ENCODE assay signal across 22 cellular contexts in the genomic region with DNA sequence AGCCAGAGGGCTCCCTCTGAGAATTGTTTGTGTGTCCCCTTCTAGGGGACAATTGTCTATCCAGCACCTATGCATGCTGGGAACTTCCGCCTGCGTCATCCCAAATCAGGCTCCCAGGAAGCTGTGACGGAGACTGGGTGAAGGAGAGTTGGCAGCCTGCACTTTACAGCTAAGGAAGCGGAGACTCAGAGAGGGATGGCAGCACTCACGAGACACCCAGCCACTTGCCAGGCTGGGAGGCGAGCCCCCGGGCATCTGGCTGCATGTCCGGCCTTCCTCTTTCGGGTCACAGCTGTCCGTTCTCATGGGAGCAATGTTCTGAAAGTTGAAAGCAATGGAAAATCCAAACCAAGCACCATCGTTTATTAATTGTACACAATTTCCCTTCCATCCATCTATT. TPM values are rescaled to one million over a fixed set of nuclear protein-coding genes. Genes with fewer than 3 reads are reported as not detected.
DNase-seq lines count a peak whose midpoint lies in the region; ATAC-seq, FAIRE-seq and TF ChIP-seq lines count a peak whose summit lies in the region.
"Had no signal": no experiment of that assay in that cellular context is flagged by ENCODE, and none has a peak within 500 bp of the region (broad histone marks: within the 10 kb centered on the region; RNA-seq: fewer than 3 reads in every experiment).

No MANE protein-coding gene starts in this region.

- H3K27ac Mint-ChIP-seq in type B pancreatic cell: no peak overlapping the region
- H3K27ac Mint-ChIP-seq: CD4-positive, alpha-beta T cell; IgD-negative memory B cell had no signal

- no peaks in the 10 kb centered on the region for H4K20me1 ChIP-seq in K562 (replicated peaks; ENCODE audit: control insufficient read depth, insufficient read depth, low read length)

- 1% methylated on average over 11 of the region's 11 CpGs for WGBS in K562 (ENCODE audit: insufficient coverage, low coverage, missing lambda C conversion rate)

- H3K4me2 ChIP-seq in K562 (ENCODE audit: insufficient read depth, low read length): peak overlapping the region; percentile 13

- DNase-seq in activated CD8-positive, alpha-beta memory T cell treated with anti-CD3 and anti-CD28 coated beads, Interleukin-2, amount 50 U/mL, for 48 hours: peak; percentile 13
- no peak for DNase-seq in activated CD8-positive, alpha-beta memory T cell treated with anti-CD3 and anti-CD28 coated beads, Interleukin-2, amount 50 U/mL, for 4 hours
- DNase-seq in K562 (ENCODE audit: extremely low read depth in 1 of 4, low spot score in 3 of 4) (no peak), islet precursor cell (peak; percentile 21), type B pancreatic cell (ENCODE audit: extremely low spot score, unreplicated experiment) (peak; percentile 16), NCI-H1417 treated with DMSO at 0.1 percent for 48 hours (lab: John Stamatoyannopoulos, UW) (no peak)
- DNase-seq: AML-193; C1 segment of cervical spinal cord; Calu3; CD4-positive, alpha-beta T cell; DMS 273 treated with DMSO at 0.1 percent for 48 hours; DMS79; GOT3 had no signal

- H3K27me3 ChIP-seq in K562 (ENCODE audit: control insufficient read depth in 2 of 2, insufficient read depth in 2 of 2, low read length in 2 of 2): peaks cover 0 to 18% of the 10 kb centered on the region in 2 experiments; a peak in 2 of 5 replicates

- no TSS peak for BruUV-seq in K562 (replicated peaks; lab: Mats Ljungman, UMichigan)

- H3K4me3 Mint-ChIP-seq in type B pancreatic cell: no peak overlapping the region
- H3K4me3 Mint-ChIP-seq: CD4-positive, alpha-beta T cell; IgD-negative memory B cell had no signal

- TF ChIP-seq RAD21 in K562 (CRISPR knock-in tag; conservative IDR thresholded peaks at IDR 0.05 in 1 of 2, IDR thresholded peaks at IDR 0.05 in 1 of 2): no peak

- peaks cover 50% of the 10 kb centered on the region for H3K27me3 Mint-ChIP-seq in type B pancreatic cell

- ATAC-seq in K562: no peak
- no peak for ATAC-seq in HG02759 (IDR thresholded peaks at IDR 0.05; ENCODE audit: unreplicated experiment)
- no peak for ATAC-seq in HG02885 (IDR thresholded peaks at IDR 0.05; ENCODE audit: poor library complexity, unreplicated experiment)

- no peaks in the 10 kb centered on the region for H3K4me1 ChIP-seq in K562 (replicated peaks in 1 of 2; ENCODE audit: control insufficient read depth in 2 of 2, insufficient read depth in 2 of 2, low read length in 2 of 2)
- H3K4me1 ChIP-seq: HAP-1 had no signal

- H3K4me1 Mint-ChIP-seq in type B pancreatic cell (ENCODE audit: unreplicated experiment): no peaks in the 10 kb centered on the region
- H3K4me1 Mint-ChIP-seq: IgD-negative memory B cell had no signal

- TF ChIP-seq CTCF in K562 (IDR thresholded peaks at IDR 0.05 in 2 of 3, conservative IDR thresholded peaks at IDR 0.05 in 1 of 3; ENCODE audit: insufficient read depth in 2 of 3, low read depth in 1 of 3, low read length in 3 of 3) (no peak), type B pancreatic cell (conservative IDR thresholded peaks at IDR 0.05) (no peak)

- POLR2A ChIA-PET in K562 (lab: Yijun Ruan, JAX): no interaction called here

- no peaks in the 10 kb centered on the region for H3K79me2 ChIP-seq in K562 (ENCODE audit: control insufficient read depth, insufficient read depth, low read length)

- no peaks in the 10 kb centered on the region for H3K36me3 ChIP-seq in K562 (ENCODE audit: control insufficient read depth, insufficient read depth, low read length)
- H3K36me3 ChIP-seq: HAP-1 had no signal

- CTCF ChIA-PET in K562 (lab: Yijun Ruan, JAX; ENCODE audit: low intra/inter-chr PET ratio): no interaction called here

- H3K27ac ChIP-seq in K562 (ENCODE audit: extremely low read depth, low read depth, low read length): no peak overlapping the region
- H3K27ac ChIP-seq: 22Rv1 had no signal

- H2AFZ ChIP-seq in K562 (ENCODE audit: low read depth, low read length): no peak overlapping the region

- no peak overlapping the region for H3K9ac ChIP-seq in K562 (ENCODE audit: insufficient read depth in 1 of 2, low read depth in 2 of 2, low read length in 2 of 2)

- no peak overlapping the region for H3K4me3 ChIP-seq in K562
- H3K4me3 ChIP-seq: HAP-1 had no signal

- no peaks in the 10 kb centered on the region for H3K36me3 Mint-ChIP-seq in type B pancreatic cell
- H3K36me3 Mint-ChIP-seq: IgD-negative memory B cell had no signal

- intact Hi-C loops in K562 (cut with micrococcal nuclease): no loop called here

- no peak for TF ChIP-seq POLR2A in K562 (conservative IDR thresholded peaks at IDR 0.05)

- no peaks in the 10 kb centered on the region for H3K9me1 ChIP-seq in K562 (ENCODE audit: control insufficient read depth, insufficient read depth, low read length)

- no peak for FAIRE-seq in K562 (lab: Jason Lieb, UNC)
- FAIRE-seq: GM12891, GM19239 had no signal

- in situ Hi-C loops in K562 (cut with MboI): loop anchor here (25.0 kb wide), 1 partner anchor 892 kb away; no protein-coding TSS in a partner anchor

- TF ChIP-seq EP300 in K562 (IDR thresholded peaks at IDR 0.05; ENCODE audit: low read length): no peak

- H3K9me3 Mint-ChIP-seq in type B pancreatic cell: no peaks in the 10 kb centered on the region
- H3K9me3 Mint-ChIP-seq: CD4-positive, alpha-beta T cell had no signal

- H3K9me3 ChIP-seq in K562 (replicated peaks; ENCODE audit: control insufficient read depth, insufficient read depth, low read depth, low read length): no peaks in the 10 kb centered on the region
- H3K9me3 ChIP-seq: HAP-1 had no signal

TF ChIP-seq in K562, 482 proteins besides CTCF, POLR2A, EP300 and RAD21:
- TF ChIP-seq, protein P1, sequence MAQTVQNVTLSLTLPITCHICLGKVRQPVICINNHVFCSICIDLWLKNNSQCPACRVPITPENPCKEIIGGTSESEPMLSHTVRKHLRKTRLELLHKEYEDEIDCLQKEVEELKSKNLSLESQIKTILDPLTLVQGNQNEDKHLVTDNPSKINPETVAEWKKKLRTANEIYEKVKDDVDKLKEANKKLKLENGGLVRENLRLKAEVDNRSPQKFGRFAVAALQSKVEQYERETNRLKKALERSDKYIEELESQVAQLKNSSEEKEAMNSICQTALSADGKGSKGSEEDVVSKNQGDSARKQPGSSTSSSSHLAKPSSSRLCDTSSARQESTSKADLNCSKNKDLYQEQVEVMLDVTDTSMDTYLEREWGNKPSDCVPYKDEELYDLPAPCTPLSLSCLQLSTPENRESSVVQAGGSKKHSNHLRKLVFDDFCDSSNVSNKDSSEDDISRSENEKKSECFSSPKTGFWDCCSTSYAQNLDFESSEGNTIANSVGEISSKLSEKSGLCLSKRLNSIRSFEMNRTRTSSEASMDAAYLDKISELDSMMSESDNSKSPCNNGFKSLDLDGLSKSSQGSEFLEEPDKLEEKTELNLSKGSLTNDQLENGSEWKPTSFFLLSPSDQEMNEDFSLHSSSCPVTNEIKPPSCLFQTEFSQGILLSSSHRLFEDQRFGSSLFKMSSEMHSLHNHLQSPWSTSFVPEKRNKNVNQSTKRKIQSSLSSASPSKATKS (CRISPR knock-in tag; IDR thresholded peaks at IDR 0.05): no peak
- TF ChIP-seq ZC3H11A (IDR thresholded peaks at IDR 0.05; ENCODE audit: low read depth, low read length) (no peak), TAL1 (IDR thresholded peaks at IDR 0.05) (no peak), RBM15 (IDR thresholded peaks at IDR 0.05; ENCODE audit: insufficient read depth, low read length) (no peak), ZFX (CRISPR knock-in tag; IDR thresholded peaks at IDR 0.05) (no peak), KHSRP (IDR thresholded peaks at IDR 0.05) (no peak), NEUROD1 (IDR thresholded peaks at IDR 0.05; ENCODE audit: borderline replicate concordance, low read depth, low read length, partially characterized antibody) (no peak), CBFB (CRISPR knock-in tag; IDR thresholded peaks at IDR 0.05) (no peak), ZNF561 (CRISPR knock-in tag; conservative IDR thresholded peaks at IDR 0.05) (no peak), RBM39 (optimal IDR thresholded peaks at IDR 0.05; ENCODE audit: low read depth, low read length) (no peak)
- TF ChIP-seq, protein P2, sequence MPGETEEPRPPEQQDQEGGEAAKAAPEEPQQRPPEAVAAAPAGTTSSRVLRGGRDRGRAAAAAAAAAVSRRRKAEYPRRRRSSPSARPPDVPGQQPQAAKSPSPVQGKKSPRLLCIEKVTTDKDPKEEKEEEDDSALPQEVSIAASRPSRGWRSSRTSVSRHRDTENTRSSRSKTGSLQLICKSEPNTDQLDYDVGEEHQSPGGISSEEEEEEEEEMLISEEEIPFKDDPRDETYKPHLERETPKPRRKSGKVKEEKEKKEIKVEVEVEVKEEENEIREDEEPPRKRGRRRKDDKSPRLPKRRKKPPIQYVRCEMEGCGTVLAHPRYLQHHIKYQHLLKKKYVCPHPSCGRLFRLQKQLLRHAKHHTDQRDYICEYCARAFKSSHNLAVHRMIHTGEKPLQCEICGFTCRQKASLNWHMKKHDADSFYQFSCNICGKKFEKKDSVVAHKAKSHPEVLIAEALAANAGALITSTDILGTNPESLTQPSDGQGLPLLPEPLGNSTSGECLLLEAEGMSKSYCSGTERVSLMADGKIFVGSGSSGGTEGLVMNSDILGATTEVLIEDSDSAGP (CRISPR knock-in tag; IDR thresholded peaks at IDR 0.05): no peak

RNA-seq across cellular contexts. Expression of a gene that starts 45.5 kb away (rescaled TPM):
- total RNA-seq in K562 (2011; cell fraction: chromatin; rRNA removed; ENCODE audit: low replicate concordance): not detected in 2 replicates
- total RNA-seq in K562 (2011; cell fraction: nucleolus; rRNA removed): not detected in 2 replicates
- 0.61 TPM in 1 of 2 replicates, not detected in the other for total RNA-seq in K562 (2011; cell fraction: nucleoplasm; rRNA removed)
- total RNA-seq in K562 (2014; rRNA removed): not detected in 2 replicates
- not detected in 2 replicates for total RNA-seq in K562 (2014; rRNA removed; fragmentation: Illumina TruSeq; extraction: Trizol)
- total RNA-seq in K562 (2015; rRNA removed; fragmentation: Illumina TruSeq; extraction: Trizol): not detected in 2 replicates
- not detected in 2 replicates for total RNA-seq in K562 (2021)
- not detected in 2 replicates for polyA plus RNA-seq in K562 (2011; rRNA removed)
- not detected in 2 replicates for polyA plus RNA-seq in K562 (2011; cell fraction: cytosol; rRNA removed)
- polyA plus RNA-seq in K562 (2011; cell fraction: nucleus; rRNA removed): not detected in 2 replicates
- polyA plus RNA-seq in K562 (2012): not detected in 2 replicates
- polyA plus RNA-seq in K562 (2014; fragmentation: Illumina TruSeq; extraction: Trizol): not detected in 2 replicates
- under 1 TPM in 1 of 2 experiments, not detected in 1; 0.04 TPM for polyA plus RNA-seq in K562 (2014; fragmentation: Nextera tagmentation; extraction: Ambion mirVana)
- polyA plus RNA-seq in K562 (2014; rRNA removed): not detected in 2 replicates
- polyA minus RNA-seq in K562 (2011; rRNA and poly(A)+ RNA removed): not detected in 2 replicates
- not detected in 2 replicates for polyA minus RNA-seq in K562 (2011; cell fraction: cytosol; rRNA and poly(A)+ RNA removed)
- polyA minus RNA-seq in K562 (2011; cell fraction: nucleus; rRNA and poly(A)+ RNA removed): not detected in 2 replicates
- 3.0 and 7.3 TPM in 2 replicates for total RNA-seq in type B pancreatic cell (ENCODE audit: low replicate concordance)
- total RNA-seq: Calu3; CD4-positive, alpha-beta T cell; G401; HT1080 had no signal
- polyA plus RNA-seq: IgD-negative memory B cell had no signal

Comparison
In these comparisons a context has a peak if more than half of its experiments do, and no peak if none do; other contexts are left out.
1. DNase-seq: peak in activated CD8-positive, alpha-beta memory T cell treated with anti-CD3 and anti-CD28 coated beads, Interleukin-2, amount 50 U/mL, for 48 hours (single experiment), islet precursor cell (single experiment) and type B pancreatic cell (single experiment); none in activated CD8-positive, alpha-beta memory T cell treated with anti-CD3 and anti-CD28 coated beads, Interleukin-2, amount 50 U/mL, for 4 hours (single experiment), K562 (0 of 4) and NCI-H1417 treated with DMSO at 0.1 percent for 48 hours (single experiment).